ENCODE assay signal across 8 cellular contexts in the genomic region with DNA sequence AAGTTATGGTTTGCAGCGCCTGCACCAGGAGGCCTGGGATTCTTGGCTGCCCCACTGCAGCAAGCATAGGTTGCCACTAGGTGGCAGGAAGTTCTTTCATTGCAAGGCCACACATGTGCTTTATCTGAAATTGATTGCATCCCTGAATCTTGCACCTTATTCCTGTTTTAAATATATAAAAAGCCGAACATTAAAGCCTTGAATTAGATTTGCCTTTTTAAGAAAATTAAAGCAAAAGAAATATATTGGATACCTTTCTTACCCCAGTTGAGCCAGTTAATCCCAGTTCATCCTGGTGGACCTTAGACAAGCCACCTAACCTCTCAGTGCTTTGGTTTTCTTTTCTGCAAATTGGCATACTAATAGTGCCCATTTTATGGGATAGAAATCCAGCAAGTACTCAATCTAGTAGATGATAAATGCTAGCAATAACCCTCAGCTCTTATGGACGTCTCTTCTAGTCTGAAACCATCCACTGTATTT. TPM values are rescaled to one million over a fixed set of nuclear protein-coding genes. Genes with fewer than 3 reads are reported as not detected.
DNase-seq lines count a peak whose midpoint lies in the region; ATAC-seq, FAIRE-seq and TF ChIP-seq lines count a peak whose summit lies in the region.

No MANE protein-coding gene starts in this region.

- no peak overlapping the region for H3K4me3 Mint-ChIP-seq in activated T-helper 2 cell treated with anti-CD3 and anti-CD28 coated beads, Interferon-gamma antibody, Interleukin-2, Interleukin-4, amounts not matched to agents 10 μg/mL and 5 μg/mL and 100 μg/mL, durations not matched to agents 14 hours and 24 hours and 36 hours (ENCODE audit: low read depth)

- H3K27ac ChIP-seq in AG04450 (ENCODE audit: low read depth, low read length): peak overlapping the region; percentile 57
- H3K27ac ChIP-seq in Panc1 (ENCODE audit: low read length): no peak overlapping the region
- H3K27ac ChIP-seq in gastroesophageal sphincter: no peak overlapping the region
- no peak overlapping the region for H3K27ac ChIP-seq in pancreas
- H3K27ac ChIP-seq in aorta (ENCODE audit: low read depth in 1 of 2, low read length in 2 of 2): no peak overlapping the region

- no peak for FAIRE-seq in HTR-8/SVneo (lab: Jason Lieb, UNC)
- FAIRE-seq in pancreas (lab: Jason Lieb, UNC): no peak

- POLR2A ChIA-PET in AG04450 (lab: Yijun Ruan, JAX) (no interaction called here), Panc1 (lab: Charles Lee) (no interaction called here)

- H3K4me1 ChIP-seq in Panc1 (ENCODE audit: control insufficient read depth, insufficient read depth, low read length) (peaks cover 5% of the 10 kb centered on the region; the same call in 1 of the 2 replicates), gastroesophageal sphincter (no peaks in the 10 kb centered on the region), pancreas (no peaks in the 10 kb centered on the region), aorta (ENCODE audit: control insufficient read depth in 1 of 2, insufficient read depth in 2 of 2, low read length in 2 of 2) (no peaks in the 10 kb centered on the region)

- in situ Hi-C loops in Panc1 (cut with HindIII; ENCODE audit: low pct_unique_long_range_greater_than_20kb, low sequenced_read_pairs): no loop called here

- H3K27ac Mint-ChIP-seq in activated T-helper 2 cell treated with anti-CD3 and anti-CD28 coated beads, Interferon-gamma antibody, Interleukin-2, Interleukin-4, amounts not matched to agents 10 μg/mL and 5 μg/mL and 100 μg/mL, durations not matched to agents 14 hours and 24 hours and 36 hours: no peak overlapping the region

- H3K27me3 Mint-ChIP-seq in activated T-helper 2 cell treated with anti-CD3 and anti-CD28 coated beads, Interferon-gamma antibody, Interleukin-2, Interleukin-4, amounts not matched to agents 10 μg/mL and 5 μg/mL and 100 μg/mL, durations not matched to agents 14 hours and 24 hours and 36 hours (ENCODE audit: low read depth): peaks cover 2% of the 10 kb centered on the region

- TF ChIP-seq EP300 in gastroesophageal sphincter (IDR thresholded peaks at IDR 0.05): no peak

- TF ChIP-seq POLR2A in GM18505 (IDR thresholded peaks at IDR 0.05; ENCODE audit: borderline replicate concordance, extremely low read depth, insufficient read depth, insufficient read length) (no peak), gastroesophageal sphincter (IDR thresholded peaks at IDR 0.05) (no peak)

- no TSS peak for BruUV-seq in Panc1 (replicated peaks; lab: Mats Ljungman, UMichigan)

- TF ChIP-seq CTCF in AG04450 (IDR thresholded peaks at IDR 0.05; ENCODE audit: low read depth, low read length) (peak; percentile 97), Panc1 (IDR thresholded peaks at IDR 0.05) (no peak), gastroesophageal sphincter (IDR thresholded peaks at IDR 0.05) (peak in 3 of 4 experiments; percentile 71 to 83 (median 75)), pancreas (IDR thresholded peaks at IDR 0.05) (peak; percentile 83 to 93 (median 86))

- no peaks in the 10 kb centered on the region for H3K36me3 Mint-ChIP-seq in activated T-helper 2 cell treated with anti-CD3 and anti-CD28 coated beads, Interferon-gamma antibody, Interleukin-2, Interleukin-4, amounts not matched to agents 10 μg/mL and 5 μg/mL and 100 μg/mL, durations not matched to agents 14 hours and 24 hours and 36 hours (ENCODE audit: low read depth)

- peak; percentile 45 for DNase-seq in AG04450 (ENCODE audit: low read depth, low spot score)
- peak; percentile 78 for DNase-seq in HTR-8/SVneo (ENCODE audit: insufficient read length, low spot score)
- peak; percentile 62 for DNase-seq in Panc1 (ENCODE audit: low read depth, low spot score)
- peak; percentile 34 for DNase-seq in activated T-helper 2 cell treated with anti-CD3 and anti-CD28 coated beads, Interferon-gamma antibody, Interleukin-2, Interleukin-4, amounts not matched to agents 10 μg/mL and 5 μg/mL and 100 μg/mL, durations not matched to agents 14 hours and 24 hours and 36 hours (ENCODE audit: low spot score)
- peak in 5 of 6 donors; percentile 52 to 76 (median 57) for DNase-seq in pancreas
- DNase-seq in aorta: peak in 1 of 2 donors; percentile 65

- H3K9me3 ChIP-seq in AG04450 (ENCODE audit: control insufficient read depth, insufficient read depth, low read length): no peaks in the 10 kb centered on the region; the same call in 1 of the 2 replicates
- H3K9me3 ChIP-seq in Panc1 (ENCODE audit: control insufficient read depth, insufficient read depth, low read depth, low read length): no peaks in the 10 kb centered on the region
- H3K9me3 ChIP-seq in gastroesophageal sphincter: no peaks in the 10 kb centered on the region
- H3K9me3 ChIP-seq in pancreas: no peaks in the 10 kb centered on the region
- H3K9me3 ChIP-seq in aorta (ENCODE audit: control insufficient read depth, low read length): no peaks in the 10 kb centered on the region

- WGBS in gastroesophageal sphincter (ENCODE audit: low coverage in 1 of 2), 2 donors: 25 to 31% methylated on average over 3 of the region's 3 CpGs
- 11 to 19% methylated on average over 3 of the region's 3 CpGs for WGBS in pancreas, 2 donors
- 28 to 33% methylated on average over 3 of the region's 3 CpGs for WGBS in aorta, 2 donors

- H3K36me3 ChIP-seq in Panc1 (ENCODE audit: control insufficient read depth, insufficient read depth, low read length) (no peaks in the 10 kb centered on the region), gastroesophageal sphincter (no peaks in the 10 kb centered on the region), pancreas (no peaks in the 10 kb centered on the region), aorta (ENCODE audit: control insufficient read depth in 1 of 2, insufficient read depth in 2 of 2, low read length in 1 of 2) (no peaks in the 10 kb centered on the region)

- H3K27me3 ChIP-seq in AG04450 (ENCODE audit: control insufficient read depth, insufficient read depth, low read length) (peaks cover 9% of the 10 kb centered on the region), Panc1 (ENCODE audit: control insufficient read depth, insufficient read depth, low read length) (no peaks in the 10 kb centered on the region), gastroesophageal sphincter (no peaks in the 10 kb centered on the region), pancreas (no peaks in the 10 kb centered on the region), aorta (ENCODE audit: control insufficient read depth in 1 of 2, insufficient read depth in 2 of 2, low read length in 1 of 2) (no peaks in the 10 kb centered on the region)

- H3K4me3 ChIP-seq in AG04450 (ENCODE audit: low read depth, low read length) (no peak overlapping the region), Panc1 (ENCODE audit: low read depth in 2 of 2, low read length in 2 of 2) (no peak overlapping the region), gastroesophageal sphincter (no peak overlapping the region), pancreas (no peak overlapping the region), aorta (ENCODE audit: low read length in 2 of 2) (no peak overlapping the region)

- ATAC-seq in GM18505 (IDR thresholded peaks at IDR 0.05; ENCODE audit: unreplicated experiment) (peak; percentile 62), Panc1 (peak; percentile 93), gastroesophageal sphincter (peak; percentile 70), pancreas (peak; percentile 83 to 99 (median 97)), aorta (ENCODE audit: low FRiP score) (peak; percentile 71)

- H3K4me1 Mint-ChIP-seq in activated T-helper 2 cell treated with anti-CD3 and anti-CD28 coated beads, Interferon-gamma antibody, Interleukin-2, Interleukin-4, amounts not matched to agents 10 μg/mL and 5 μg/mL and 100 μg/mL, durations not matched to agents 14 hours and 24 hours and 36 hours (ENCODE audit: low read depth): no peaks in the 10 kb centered on the region

- H3K9me3 Mint-ChIP-seq in activated T-helper 2 cell treated with anti-CD3 and anti-CD28 coated beads, Interferon-gamma antibody, Interleukin-2, Interleukin-4, amounts not matched to agents 10 μg/mL and 5 μg/mL and 100 μg/mL, durations not matched to agents 14 hours and 24 hours and 36 hours: no peaks in the 10 kb centered on the region

- CTCF ChIA-PET in AG04450 (lab: Charles Lee) (interaction anchor here (0.6 to 1.4 kb wide), 11 partner anchors 10 to 654 kb away, joined by 3 to 14 read pairs (median 3); no protein-coding TSS in a partner anchor), Panc1 (lab: Charles Lee) (no interaction called here)

- intact Hi-C loops in Panc1 (cut with micrococcal nuclease; ENCODE audit: unreplicated experiment) (loop anchor here (5.0 to 10.0 kb wide), 2 partner anchors 155 to 273 kb away; a partner anchor contains a TSS), pancreas (cut with DNase I) (no loop called here), aorta (cut with DNase I) (loop anchor here in 1 of 2 donors (5.0 kb wide), 1 partner anchor 615 kb away; no protein-coding TSS in a partner anchor)
- intact Hi-C loops in activated T-helper 2 cell treated with anti-CD3 and anti-CD28 coated beads, Interferon-gamma antibody, Interleukin-2, Interleukin-4, amounts not matched to agents 10 μg/mL and 5 μg/mL and 100 μg/mL, durations not matched to agents 14 hours and 24 hours and 36 hours (cut with micrococcal nuclease): loop anchor here (10.0 kb wide), 1 partner anchor 617 kb away; no protein-coding TSS in a partner anchor

RNA-seq across cellular contexts. Expression of a gene that starts 6.3 kb away (rescaled TPM):
- polyA plus RNA-seq in AG04450 (2011; rRNA removed): 6.3 and 6.9 TPM in 2 replicates
- polyA minus RNA-seq in AG04450 (2011; rRNA and poly(A)+ RNA removed): 1.9 and 2.6 TPM in 2 replicates
- total RNA-seq in Panc1 (2021; ENCODE audit: unreplicated experiment): 9.8 TPM
- 6.9 TPM for polyA plus RNA-seq in Panc1 (2012; ENCODE audit: insufficient read length)
- 11.8 and 12.1 TPM in 2 replicates for total RNA-seq in activated T-helper 2 cell treated with anti-CD3 and anti-CD28 coated beads, Interferon-gamma antibody, Interleukin-2, Interleukin-4, amounts not matched to agents 10 μg/mL and 5 μg/mL and 100 μg/mL, durations not matched to agents 14 hours and 24 hours and 36 hours
- total RNA-seq in gastroesophageal sphincter: 1 to 10 TPM; 6.3 to 8.6 (median 7.2) TPM
- 1 to 10 TPM; 4.0 to 7.3 (median 5.4) TPM for total RNA-seq in pancreas
- 1 to 10 TPM; 6.5 to 8.8 TPM for polyA plus RNA-seq in pancreas
- 10 to 100 TPM in 1 of 2 donors, 1 to 10 TPM in 1; 8.1 to 17.4 TPM for total RNA-seq in aorta
- polyA plus RNA-seq in aorta: 1 to 10 TPM; 4.6 to 9.0 TPM

RNA-seq across cellular contexts. Expression of a gene that starts 37.6 kb away (rescaled TPM):
- polyA plus RNA-seq in AG04450 (2011; rRNA removed) (19.9 and 29.1 TPM in 2 replicates), pancreas (10 to 100 TPM in 1 of 2 donors, 1 to 10 TPM in 1; 7.2 to 11.2 TPM), aorta (10 to 100 TPM; 17.9 to 19.8 TPM)
- 9.2 and 30.1 TPM in 2 replicates for polyA minus RNA-seq in AG04450 (2011; rRNA and poly(A)+ RNA removed)
- total RNA-seq in Panc1 (2021; ENCODE audit: unreplicated experiment) (45.3 TPM), gastroesophageal sphincter (10 to 100 TPM; 31.0 to 73.3 (median 49.5) TPM), pancreas (10 to 100 TPM; 12.3 to 19.9 (median 14.7) TPM), aorta (10 to 100 TPM; 28.3 to 30.2 TPM)
- polyA plus RNA-seq in Panc1 (2012; ENCODE audit: insufficient read length): 36.5 TPM
- total RNA-seq in activated T-helper 2 cell treated with anti-CD3 and anti-CD28 coated beads, Interferon-gamma antibody, Interleukin-2, Interleukin-4, amounts not matched to agents 10 μg/mL and 5 μg/mL and 100 μg/mL, durations not matched to agents 14 hours and 24 hours and 36 hours: 85.8 and 86.3 TPM in 2 replicates

RNA-seq across cellular contexts. Expression of a gene that starts 53.3 kb away (rescaled TPM):
- 26.4 and 28.7 TPM in 2 replicates for polyA plus RNA-seq in AG04450 (2011; rRNA removed)
- 32.9 and 39.5 TPM in 2 replicates for polyA minus RNA-seq in AG04450 (2011; rRNA and poly(A)+ RNA removed)
- 18.5 TPM for total RNA-seq in Panc1 (2021; ENCODE audit: unreplicated experiment)
- 11.4 TPM for polyA plus RNA-seq in Panc1 (2012; ENCODE audit: insufficient read length)
- 17.4 and 18.4 TPM in 2 replicates for total RNA-seq in activated T-helper 2 cell treated with anti-CD3 and anti-CD28 coated beads, Interferon-gamma antibody, Interleukin-2, Interleukin-4, amounts not matched to agents 10 μg/mL and 5 μg/mL and 100 μg/mL, durations not matched to agents 14 hours and 24 hours and 36 hours
- 10 to 100 TPM; 20.6 to 37.4 (median 30.1) TPM for total RNA-seq in gastroesophageal sphincter
- total RNA-seq in pancreas: 10 to 100 TPM; 14.2 to 19.6 (median 16.4) TPM
- polyA plus RNA-seq in pancreas: 1 to 10 TPM; 3.9 to 6.6 TPM
- 10 to 100 TPM; 27.7 to 29.5 TPM for total RNA-seq in aorta
- polyA plus RNA-seq in aorta: 1 to 10 TPM; 8.3 to 9.4 TPM

Comparison
In these comparisons a context has a peak if more than half of its experiments do, and no peak if none do; other contexts are left out.
1. intact Hi-C loops: an anchor here in Panc1 (5.0 to 10.0 kb wide) and activated T-helper 2 cell treated with anti-CD3 and anti-CD28 coated beads, Interferon-gamma antibody, Interleukin-2, Interleukin-4, amounts not matched to agents 10 μg/mL and 5 μg/mL and 100 μg/mL, durations not matched to agents 14 hours and 24 hours and 36 hours (10.0 kb wide); none called in pancreas.